8 cellular contexts compared by ENCODE assay signal in genomic region chr16:11312718-11313492, GRCh38. TPM values are rescaled to one million over a fixed set of nuclear protein-coding genes. Genes with fewer than 3 reads are reported as not detected.
DNase-seq lines count a peak whose midpoint lies in the region; ATAC-seq, FAIRE-seq and TF ChIP-seq lines count a peak whose summit lies in the region.

No MANE protein-coding gene starts in this region.

- peak; percentile 68 for DNase-seq in NCI-H2029 (lab: John Stamatoyannopoulos, UW)
- no peak for DNase-seq in NCI-H2029 treated with DMSO at 0.1 percent for 48 hours (lab: John Stamatoyannopoulos, UW)
- DNase-seq in OCI-M1 (lab: John Stamatoyannopoulos, UW): peak; percentile 93
- DNase-seq in endothelial cell of umbilical vein (ENCODE audit: low read depth, low spot score): no peak
- no peak for DNase-seq in sciatic nerve (ENCODE audit: low spot score)
- DNase-seq in HCEC 1CT: no peak
- no peak for DNase-seq in NCI-H1694 (lab: John Stamatoyannopoulos, UW)

- no peak overlapping the region for H3K27ac ChIP-seq in endothelial cell of umbilical vein (ENCODE audit: insufficient read depth, low read depth, low read length)

- H3K9me1 ChIP-seq in endothelial cell of umbilical vein (replicated peaks; ENCODE audit: control insufficient read depth, extremely low read depth, insufficient read depth, low read length): no peaks in the 10 kb centered on the region

- H3K9me3 ChIP-seq in endothelial cell of umbilical vein (replicated peaks; ENCODE audit: control insufficient read depth, insufficient read depth, low read length): no peaks in the 10 kb centered on the region

- ATAC-seq in sciatic nerve (peak; percentile 33), GM19397 (IDR thresholded peaks at IDR 0.05; ENCODE audit: unreplicated experiment) (no peak)

- FAIRE-seq in endothelial cell of umbilical vein (lab: Jason Lieb, UNC): no peak

- H3K4me3 ChIP-seq in endothelial cell of umbilical vein (replicated peaks in 1 of 3; ENCODE audit: insufficient read depth in 1 of 3, low read depth in 1 of 3, low read length in 3 of 3): no peak overlapping the region

- CTCF ChIA-PET in endothelial cell of umbilical vein (lab: Charles Lee): no interaction called here

- dilution Hi-C loops in endothelial cell of umbilical vein (cut with MboI; ENCODE audit: extremely low pct_ligation_motif_present, low sequenced_read_pairs): no loop called here

- TF ChIP-seq POLR2A in endothelial cell of umbilical vein (IDR thresholded peaks at IDR 0.05; ENCODE audit: low read depth, low read length): no peak

- TF ChIP-seq CTCF in endothelial cell of umbilical vein (IDR thresholded peaks at IDR 0.05; ENCODE audit: extremely low read depth in 1 of 2, insufficient read depth in 1 of 2, low read depth in 1 of 2, low read length in 2 of 2): no peak

- no peaks in the 10 kb centered on the region for H3K79me2 ChIP-seq in endothelial cell of umbilical vein (ENCODE audit: control insufficient read depth, insufficient read depth, low read length)

- no TSS peak for BruUV-seq in endothelial cell of umbilical vein (replicated peaks; lab: Mats Ljungman, UMichigan)

- H3K4me1 ChIP-seq in endothelial cell of umbilical vein (ENCODE audit: control insufficient read depth, extremely low read depth, insufficient read depth, low read length): no peaks in the 10 kb centered on the region

- H3K36me3 ChIP-seq in endothelial cell of umbilical vein (ENCODE audit: control insufficient read depth in 2 of 2, extremely low read depth in 1 of 2, insufficient read depth in 2 of 2, low read length in 2 of 2): no peaks in the 10 kb centered on the region

- intact Hi-C loops in endothelial cell of umbilical vein (cut with micrococcal nuclease) (loop anchor here (10.0 kb wide), 1 partner anchor 58 kb away; the partner anchor contains the start of gene SOCS1), sciatic nerve (cut with DNase I) (no loop called here)

- no peak overlapping the region for H3K9ac ChIP-seq in endothelial cell of umbilical vein (replicated peaks; ENCODE audit: extremely low read depth, insufficient read depth, low read length)

- POLR2A ChIA-PET in endothelial cell of umbilical vein (lab: Charles Lee): no interaction called here

- H4K20me1 ChIP-seq in endothelial cell of umbilical vein (replicated peaks; ENCODE audit: control insufficient read depth, extremely low read depth, insufficient read depth, low read length): no peaks in the 10 kb centered on the region

- H3K27me3 ChIP-seq in endothelial cell of umbilical vein (ENCODE audit: control insufficient read depth in 2 of 2, insufficient read depth in 2 of 2, low read length in 2 of 2): no peaks in the 10 kb centered on the region

- no peak overlapping the region for H3K4me2 ChIP-seq in endothelial cell of umbilical vein (ENCODE audit: insufficient read depth, low read length)

- H2AFZ ChIP-seq in endothelial cell of umbilical vein (ENCODE audit: low read depth, low read length): peak overlapping the region; percentile 50

TF ChIP-seq in endothelial cell of umbilical vein, 7 proteins besides CTCF, POLR2A, EP300 and RAD21:
- no peak for TF ChIP-seq MAX (IDR thresholded peaks at IDR 0.05; ENCODE audit: insufficient read depth, insufficient read length)
- no peak for TF ChIP-seq EZH2 (IDR thresholded peaks at IDR 0.05; ENCODE audit: borderline replicate concordance, low read depth, low read length, severe bottlenecking)

RNA-seq across cellular contexts. Expression of gene PRM1, which starts 31.8 kb away (rescaled TPM):
- total RNA-seq in endothelial cell of umbilical vein: not detected in 2 replicates
- polyA plus RNA-seq in endothelial cell of umbilical vein: not detected in 2 replicates
- polyA plus RNA-seq in endothelial cell of umbilical vein (2011; cell fraction: cytosol; rRNA removed): not detected in 2 replicates
- polyA plus RNA-seq in endothelial cell of umbilical vein (2011; cell fraction: nucleus; rRNA removed): not detected in 2 replicates
- polyA plus RNA-seq in endothelial cell of umbilical vein (2012): not detected in 2 replicates
- polyA minus RNA-seq in endothelial cell of umbilical vein: not detected in 2 replicates
- polyA minus RNA-seq in endothelial cell of umbilical vein (2011; cell fraction: cytosol; rRNA and poly(A)+ RNA removed): not detected
- polyA minus RNA-seq in endothelial cell of umbilical vein (2011; cell fraction: nucleus; rRNA and poly(A)+ RNA removed): not detected in 2 replicates
- not detected for total RNA-seq in sciatic nerve

RNA-seq across cellular contexts. Expression of gene RMI2, which starts 32.4 kb away (rescaled TPM):
- 7.7 and 11.1 TPM in 2 replicates for total RNA-seq in endothelial cell of umbilical vein
- 3.3 and 5.3 TPM in 2 replicates for polyA plus RNA-seq in endothelial cell of umbilical vein
- polyA plus RNA-seq in endothelial cell of umbilical vein (2011; cell fraction: cytosol; rRNA removed): 4.5 and 5.9 TPM in 2 replicates
- polyA plus RNA-seq in endothelial cell of umbilical vein (2011; cell fraction: nucleus; rRNA removed): 3.4 and 6.0 TPM in 2 replicates
- polyA plus RNA-seq in endothelial cell of umbilical vein (2012): 6.7 and 12.5 TPM in 2 replicates
- polyA minus RNA-seq in endothelial cell of umbilical vein: 4.1 and 5.3 TPM in 2 replicates
- 13.8 TPM for polyA minus RNA-seq in endothelial cell of umbilical vein (2011; cell fraction: cytosol; rRNA and poly(A)+ RNA removed)
- polyA minus RNA-seq in endothelial cell of umbilical vein (2011; cell fraction: nucleus; rRNA and poly(A)+ RNA removed): 2.7 and 5.0 TPM in 2 replicates
- 1.5 TPM for total RNA-seq in sciatic nerve

RNA-seq across cellular contexts. Expression of gene PRM2, which starts 36.6 kb away (rescaled TPM):
- total RNA-seq in endothelial cell of umbilical vein (not detected in 2 replicates), sciatic nerve (not detected)
- polyA plus RNA-seq in endothelial cell of umbilical vein: not detected in 2 replicates
- polyA plus RNA-seq in endothelial cell of umbilical vein (2011; cell fraction: cytosol; rRNA removed): not detected in 2 replicates
- not detected in 2 replicates for polyA plus RNA-seq in endothelial cell of umbilical vein (2011; cell fraction: nucleus; rRNA removed)
- not detected in 2 replicates for polyA plus RNA-seq in endothelial cell of umbilical vein (2012)
- polyA minus RNA-seq in endothelial cell of umbilical vein: not detected in 2 replicates
- polyA minus RNA-seq in endothelial cell of umbilical vein (2011; cell fraction: cytosol; rRNA and poly(A)+ RNA removed): not detected
- not detected in 2 replicates for polyA minus RNA-seq in endothelial cell of umbilical vein (2011; cell fraction: nucleus; rRNA and poly(A)+ RNA removed)

RNA-seq across cellular contexts. Expression of gene PRM3, which starts 39.5 kb away (rescaled TPM):
- total RNA-seq in endothelial cell of umbilical vein: not detected in 2 replicates
- polyA plus RNA-seq in endothelial cell of umbilical vein: not detected in 2 replicates
- not detected in 2 replicates for polyA plus RNA-seq in endothelial cell of umbilical vein (2011; cell fraction: cytosol; rRNA removed)
- polyA plus RNA-seq in endothelial cell of umbilical vein (2011; cell fraction: nucleus; rRNA removed): not detected in 2 replicates
- not detected in 2 replicates for polyA plus RNA-seq in endothelial cell of umbilical vein (2012)
- not detected in 2 replicates for polyA minus RNA-seq in endothelial cell of umbilical vein
- not detected for polyA minus RNA-seq in endothelial cell of umbilical vein (2011; cell fraction: cytosol; rRNA and poly(A)+ RNA removed)
- not detected in 2 replicates for polyA minus RNA-seq in endothelial cell of umbilical vein (2011; cell fraction: nucleus; rRNA and poly(A)+ RNA removed)
- not detected for total RNA-seq in sciatic nerve

RNA-seq across cellular contexts. Expression of gene TNP2, which starts 43.8 kb away (rescaled TPM):
- not detected in 2 replicates for total RNA-seq in endothelial cell of umbilical vein
- polyA plus RNA-seq in endothelial cell of umbilical vein: not detected in 2 replicates
- polyA plus RNA-seq in endothelial cell of umbilical vein (2011; cell fraction: cytosol; rRNA removed): not detected in 2 replicates
- not detected in 2 replicates for polyA plus RNA-seq in endothelial cell of umbilical vein (2011; cell fraction: nucleus; rRNA removed)
- not detected in 2 replicates for polyA plus RNA-seq in endothelial cell of umbilical vein (2012)
- polyA minus RNA-seq in endothelial cell of umbilical vein: not detected in 2 replicates
- polyA minus RNA-seq in endothelial cell of umbilical vein (2011; cell fraction: cytosol; rRNA and poly(A)+ RNA removed): not detected
- not detected in 2 replicates for polyA minus RNA-seq in endothelial cell of umbilical vein (2011; cell fraction: nucleus; rRNA and poly(A)+ RNA removed)
- total RNA-seq in sciatic nerve: not detected

Comparison
In these comparisons a context has a peak if more than half of its experiments do, and no peak if none do; other contexts are left out.
1. DNase-seq: peak in NCI-H2029 (single experiment) and OCI-M1 (single experiment); none in NCI-H2029 treated with DMSO at 0.1 percent for 48 hours (single experiment), endothelial cell of umbilical vein (single experiment), sciatic nerve (single experiment), HCEC 1CT (single experiment) and NCI-H1694 (single experiment).